In the genomic region with DNA sequence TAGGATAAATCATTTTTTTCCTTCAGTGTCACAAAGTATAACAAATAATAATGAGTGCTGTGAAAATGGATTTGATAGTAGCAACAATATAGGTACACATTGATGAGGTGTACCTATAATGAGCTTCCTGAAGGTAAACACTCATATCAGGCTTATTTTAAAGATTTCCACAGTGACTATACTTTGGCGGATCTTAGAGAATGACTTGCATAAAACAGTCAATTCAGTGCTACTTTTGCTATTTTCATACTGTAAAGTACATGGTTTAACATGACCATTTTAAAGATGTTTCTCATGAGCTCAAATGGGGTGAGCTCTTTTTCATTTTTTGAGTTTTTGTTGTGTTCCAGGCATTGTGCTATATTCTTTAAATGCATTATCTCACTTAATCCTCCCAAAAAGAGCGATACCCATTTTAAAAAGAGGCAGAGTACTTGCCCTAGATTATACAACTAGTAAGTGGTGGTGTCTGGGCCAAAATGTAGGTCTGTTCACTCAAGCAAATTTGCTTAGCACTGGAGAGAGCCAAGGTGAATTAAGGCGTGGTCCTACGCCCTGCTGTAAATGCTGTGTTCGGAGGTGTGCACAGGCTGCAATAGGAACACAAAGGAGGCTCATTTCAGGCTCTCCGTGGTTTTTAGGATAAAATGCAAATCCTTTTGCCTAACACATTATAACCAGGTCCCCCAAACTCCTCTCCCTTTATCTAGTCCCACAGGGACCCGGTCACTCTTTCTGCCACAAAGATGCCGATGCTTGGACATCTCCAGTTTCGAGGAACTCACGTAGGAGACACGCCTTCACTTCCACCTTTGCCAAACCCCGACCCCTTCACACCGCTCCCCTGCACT, we compare ENCODE assay signal across 8 cellular contexts. TPM values are rescaled to one million over a fixed set of nuclear protein-coding genes. Genes with fewer than 3 reads are reported as not detected.
DNase-seq lines count a peak whose midpoint lies in the region; ATAC-seq and TF ChIP-seq lines count a peak whose summit lies in the region.

No MANE protein-coding gene starts in this region.

- no peak for TF ChIP-seq CTCF in MM.1S (IDR thresholded peaks at IDR 0.05; ENCODE audit: low read length)
- TF ChIP-seq CTCF in parathyroid adenoma (IDR thresholded peaks at IDR 0.05), result no peak

- no peak overlapping the region for H3K27ac ChIP-seq in MM.1S (ENCODE audit: low read length)
- no peak overlapping the region for H3K27ac ChIP-seq in esophagus (ENCODE audit: low read depth in 2 of 2, low read length in 1 of 2)
- H3K27ac ChIP-seq in parathyroid adenoma, result peak overlapping the region; percentile 32

- H3K9me2 ChIP-seq in MM.1S (replicated peaks; ENCODE audit: insufficient read depth, low read length), result no peaks in the 10 kb centered on the region

- H3K4me3 ChIP-seq in MM.1S (ENCODE audit: low read length) (peak overlapping the region; percentile 98), esophagus (ENCODE audit: low read depth in 1 of 2, low read length in 2 of 2) (peak overlapping the region; percentile 74 to 93), parathyroid adenoma (ENCODE audit: low read depth, low read length) (peak overlapping the region; percentile 90)

- ATAC-seq in GM18511 (IDR thresholded peaks at IDR 0.05; ENCODE audit: unreplicated experiment), result peak; percentile 2

- H3K79me2 ChIP-seq in MM.1S (ENCODE audit: low read length) (peaks cover 14% of the 10 kb centered on the region), parathyroid adenoma (no peaks in the 10 kb centered on the region)

- WGBS in esophagus, 2 donors, result 43 to 48% methylated on average over 13 of the region's 13 CpGs

- peak overlapping the region; percentile 84; the same call in 1 of the 2 replicates for H3K9ac ChIP-seq in MM.1S (ENCODE audit: low read length)
- H3K9ac ChIP-seq in parathyroid adenoma, result no peak overlapping the region

- H3K27me3 ChIP-seq in MM.1S (replicated peaks; ENCODE audit: insufficient read depth, low read length) (peaks cover 44% of the 10 kb centered on the region), esophagus (ENCODE audit: control insufficient read depth in 1 of 2, insufficient read depth in 2 of 2, low read length in 2 of 2) (no peaks in the 10 kb centered on the region), parathyroid adenoma (ENCODE audit: control insufficient read depth, insufficient read depth, low read length) (no peaks in the 10 kb centered on the region)

- peak overlapping the region; percentile 81 for H3K4me2 ChIP-seq in MM.1S (ENCODE audit: low read depth, low read length)
- H3K4me2 ChIP-seq in parathyroid adenoma (ENCODE audit: low read length), result peak overlapping the region; percentile 65

- H4K20me1 ChIP-seq in MM.1S (ENCODE audit: insufficient read depth, low read length), result no peaks in the 10 kb centered on the region

- H3K4me1 ChIP-seq in MM.1S (ENCODE audit: low read length) (peaks cover 13% of the 10 kb centered on the region; the same call in 1 of the 2 replicates), esophagus (ENCODE audit: control insufficient read depth in 2 of 2, insufficient read depth in 2 of 2, low read length in 1 of 2) (no peaks in the 10 kb centered on the region), parathyroid adenoma (no peaks in the 10 kb centered on the region)

- H3F3A ChIP-seq in MM.1S (ENCODE audit: insufficient read depth, low read length), result no peaks in the 10 kb centered on the region

- H3K36me3 ChIP-seq in MM.1S (replicated peaks; ENCODE audit: insufficient read depth, low read length) (no peaks in the 10 kb centered on the region), esophagus (ENCODE audit: control insufficient read depth in 2 of 2, insufficient read depth in 2 of 2, low read length in 1 of 2) (peaks cover 0 to 4% of the 10 kb centered on the region in 2 donors), parathyroid adenoma (ENCODE audit: control insufficient read depth, insufficient read depth, low read length) (no peaks in the 10 kb centered on the region)

- H3K9me3 ChIP-seq in MM.1S (replicated peaks; ENCODE audit: insufficient read depth, low read length), result no peaks in the 10 kb centered on the region
- no peaks in the 10 kb centered on the region for H3K9me3 ChIP-seq in esophagus (ENCODE audit: control insufficient read depth in 2 of 2, insufficient read depth in 1 of 2, low read depth in 1 of 2, low read length in 1 of 2)
- H3K9me3 ChIP-seq in parathyroid adenoma (ENCODE audit: control insufficient read depth, low read length), result no peaks in the 10 kb centered on the region

- H2AFZ ChIP-seq in MM.1S (ENCODE audit: low read length) (peak overlapping the region; percentile 98), parathyroid adenoma (peak overlapping the region; percentile 99)

- DNase-seq in MM.1S, result no peak
- DNase-seq in dermis blood vessel endothelial cell, result no peak
- no peak for DNase-seq in GM19238 (ENCODE audit: insufficient read length, low spot score)
- DNase-seq in NCI-H774 (lab: John Stamatoyannopoulos, UW), result no peak
- DNase-seq in A172 (ENCODE audit: low spot score), result no peak

RNA-seq across cellular contexts. Expression of gene ALKBH3, which starts 0.6 kb away (rescaled TPM):
- polyA plus RNA-seq in esophagus, result 10 to 100 TPM; 15.3 to 23.2 TPM
- total RNA-seq in dermis blood vessel endothelial cell, result 27.4 and 40.0 TPM in 2 replicates
- 67.7 and 76.6 TPM in 2 replicates for total RNA-seq in A172 (2014; rRNA removed; shearing (Covaris generic))
